In the genomic region with DNA sequence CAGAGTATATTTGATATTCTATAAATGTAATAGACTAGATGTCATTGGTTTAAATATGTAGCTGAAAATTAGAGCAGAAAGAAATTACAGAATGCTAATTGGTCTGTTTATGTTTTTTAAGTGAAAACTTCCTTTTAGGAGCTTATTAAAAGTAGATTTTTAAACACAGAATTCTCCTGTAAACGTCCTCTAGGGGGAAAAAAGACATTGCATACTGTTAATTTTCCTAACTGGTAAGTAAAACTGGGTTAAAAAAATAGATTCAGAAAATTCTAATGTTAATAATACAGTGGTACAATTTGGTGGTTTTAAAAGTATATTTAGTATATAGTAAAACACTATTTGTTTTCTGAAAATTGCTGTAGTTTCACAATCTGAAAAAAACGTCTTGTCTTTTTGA, we compare ENCODE assay signal across 16 cellular contexts. TPM values are rescaled to one million over a fixed set of nuclear protein-coding genes. Genes with fewer than 3 reads are reported as not detected.
DNase-seq lines count a peak whose midpoint lies in the region; FAIRE-seq and TF ChIP-seq lines count a peak whose summit lies in the region.
"Had no signal": no experiment of that assay in that cellular context is flagged by ENCODE, and none has a peak within 500 bp of the region (broad histone marks: within the 10 kb centered on the region; RNA-seq: fewer than 3 reads in every experiment).

No MANE protein-coding gene starts in this region.

- FAIRE-seq in A204.1 (lab: Jason Lieb, UNC) = peak; percentile 49
- FAIRE-seq: HTR-8/SVneo had no signal

- no peaks in the 10 kb centered on the region for H3K9me3 Mint-ChIP-seq in HFFc6
- peaks cover 6% of the 10 kb centered on the region for H3K9me3 Mint-ChIP-seq in chondrocyte (ENCODE audit: low read depth)
- H3K9me3 Mint-ChIP-seq in neural crest cell = peaks cover 3% of the 10 kb centered on the region
- H3K9me3 Mint-ChIP-seq: GM23338 had no signal

- H3K4me3 Mint-ChIP-seq in HFFc6 (no peak overlapping the region), chondrocyte (ENCODE audit: unreplicated experiment) (no peak overlapping the region), neural crest cell (no peak overlapping the region)
- H3K4me3 Mint-ChIP-seq: CD4-positive, alpha-beta memory T cell; GM23338 had no signal

- peaks cover 7% of the 10 kb centered on the region for H3K36me3 Mint-ChIP-seq in HFFc6 (ENCODE audit: low read depth)
- peaks cover 6% of the 10 kb centered on the region for H3K36me3 Mint-ChIP-seq in chondrocyte (ENCODE audit: low read depth)
- H3K36me3 Mint-ChIP-seq in neural crest cell (ENCODE audit: low read depth) = peaks cover 10% of the 10 kb centered on the region

- no peak overlapping the region for H3K27ac Mint-ChIP-seq in HFFc6
- H3K27ac Mint-ChIP-seq in chondrocyte (ENCODE audit: unreplicated experiment) = no peak overlapping the region
- H3K27ac Mint-ChIP-seq in neural crest cell (ENCODE audit: unreplicated experiment) = no peak overlapping the region
- H3K27ac Mint-ChIP-seq: CD4-positive, alpha-beta memory T cell; GM23338 had no signal

- peaks cover 9% of the 10 kb centered on the region; the same call in 1 of the 2 replicates for H3K4me1 Mint-ChIP-seq in HFFc6 (ENCODE audit: low read depth)
- H3K4me1 Mint-ChIP-seq in chondrocyte (ENCODE audit: low read depth) = peaks cover 6% of the 10 kb centered on the region
- peaks cover 13% of the 10 kb centered on the region for H3K4me1 Mint-ChIP-seq in neural crest cell

- no peak for DNase-seq in HFFc6
- DNase-seq in chondrocyte (ENCODE audit: low spot score) = no peak
- DNase-seq in neural crest cell (ENCODE audit: low read depth, low spot score) = no peak
- DNase-seq in NCI-H774 (lab: John Stamatoyannopoulos, UW) = no peak
- DNase-seq in foreskin melanocyte = no peak
- no peak for DNase-seq in HUDEP-2 (lab: John Stamatoyannopoulos, UW; ENCODE audit: unreplicated experiment in 76 of 76)
- DNase-seq in EL = no peak
- DNase-seq: CD4-positive, alpha-beta memory T cell; DMS153; DMS79 treated with DMSO at 0.1 percent for 48 hours; GF-D8; H7; KBM-7 had no signal

- TF ChIP-seq CTCF in HFFc6 (IDR thresholded peaks at IDR 0.05) (peak; percentile 31), chondrocyte (IDR thresholded peaks at IDR 0.05) (peak; percentile 43), neural crest cell (conservative IDR thresholded peaks at IDR 0.05) (peak; percentile 44)

- no peaks in the 10 kb centered on the region; the same call in 1 of the 2 replicates for H3K27me3 Mint-ChIP-seq in HFFc6 (ENCODE audit: insufficient read depth)
- H3K27me3 Mint-ChIP-seq in chondrocyte (ENCODE audit: low read depth) = no peaks in the 10 kb centered on the region
- H3K27me3 Mint-ChIP-seq in neural crest cell (ENCODE audit: low read depth) = no peaks in the 10 kb centered on the region
- H3K27me3 Mint-ChIP-seq: CD4-positive, alpha-beta memory T cell had no signal

RNA-seq across cellular contexts. Expression of a gene that starts 59.8 kb away (rescaled TPM):
- 10 to 100 TPM; 18.5 to 22.9 (median 18.8) TPM for total RNA-seq in HFFc6 (2021; fragmentation: NEBNext Ultra II Directional; extraction: Animal tissue kit (Norgen Biotek cat#: 25700))
- total RNA-seq in chondrocyte (21.9 to 26.6 TPM (median 22.5 TPM) in 3 replicates), neural crest cell (21.6 and 21.9 TPM in 2 replicates)
